Comparison of ENCODE assay signal across 8 cellular contexts in genomic region chr9:95127249-95128176, GRCh38.
DNase-seq lines count a peak whose midpoint lies in the region; ATAC-seq and TF ChIP-seq lines count a peak whose summit lies in the region.

No MANE protein-coding gene starts in this region.

- CTCF ChIA-PET in activated naive CD4-positive, alpha-beta T cell treated with anti-CD3 and anti-CD28 coated beads for 36 hours (lab: Charles Lee), result interaction anchor here (0.6 to 8.3 kb wide), 22 partner anchors 9 to 471 kb away, joined by 3 to 122 read pairs (median 4); no protein-coding TSS in a partner anchor

- H3K4me1 ChIP-seq in SJSA1 (replicated peaks), result peaks cover 28% of the 10 kb centered on the region
- peaks cover 19% of the 10 kb centered on the region for H3K4me1 ChIP-seq in stomach smooth muscle (ENCODE audit: control insufficient read depth, insufficient read depth, low read length)

- H3K9me3 ChIP-seq in SJSA1 (replicated peaks) (no peaks in the 10 kb centered on the region), stomach smooth muscle (ENCODE audit: control insufficient read depth in 2 of 2, low read length in 2 of 2) (no peaks in the 10 kb centered on the region)

- H3K4me3 ChIP-seq in SJSA1, result peak overlapping the region; percentile 19
- peak overlapping the region; percentile 78 to 81 for H3K4me3 ChIP-seq in stomach smooth muscle (ENCODE audit: low read length in 2 of 2)

- H3K9ac ChIP-seq in stomach smooth muscle (ENCODE audit: low read length in 2 of 2), result peak overlapping the region; percentile 62 to 63

- H3K27me3 Mint-ChIP-seq in activated naive CD4-positive, alpha-beta T cell treated with anti-CD3 and anti-CD28 coated beads for 36 hours (ENCODE audit: low read depth), result no peaks in the 10 kb centered on the region

- ATAC-seq in HG03571 (IDR thresholded peaks at IDR 0.05; ENCODE audit: unreplicated experiment) (peak; percentile 53), GM19452 (IDR thresholded peaks at IDR 0.05; ENCODE audit: unreplicated experiment) (no peak)

- no peaks in the 10 kb centered on the region for H3K9me3 Mint-ChIP-seq in activated naive CD4-positive, alpha-beta T cell treated with anti-CD3 and anti-CD28 coated beads for 36 hours

- DNase-seq in GM10266 (ENCODE audit: extremely low spot score) (peak; percentile 78), SJSA1 (ENCODE audit: low read depth in 1 of 2, low spot score in 2 of 2) (peak; percentile 68 to 80), germinal center (ENCODE audit: low spot score) (peak; percentile 70), non-pigmented ciliary epithelial cell (ENCODE audit: low read depth) (peak; percentile 27)
- peak; percentile 86 for DNase-seq in activated naive CD4-positive, alpha-beta T cell treated with anti-CD3 and anti-CD28 coated beads for 36 hours

- H3K27me3 ChIP-seq in SJSA1 (replicated peaks) (no peaks in the 10 kb centered on the region), stomach smooth muscle (ENCODE audit: control insufficient read depth in 1 of 2, insufficient read depth in 2 of 2, low read length in 2 of 2) (no peaks in the 10 kb centered on the region)

- no peaks in the 10 kb centered on the region for H3K36me3 ChIP-seq in SJSA1
- H3K36me3 ChIP-seq in stomach smooth muscle (ENCODE audit: control insufficient read depth in 2 of 2, insufficient read depth in 2 of 2, low read length in 2 of 2), result no peaks in the 10 kb centered on the region

- no peak overlapping the region for H3K4me3 Mint-ChIP-seq in activated naive CD4-positive, alpha-beta T cell treated with anti-CD3 and anti-CD28 coated beads for 36 hours

- H3K27ac ChIP-seq in SJSA1, result no peak overlapping the region
- no peak overlapping the region for H3K27ac ChIP-seq in stomach smooth muscle (ENCODE audit: low read length)

- H3K4me1 Mint-ChIP-seq in activated naive CD4-positive, alpha-beta T cell treated with anti-CD3 and anti-CD28 coated beads for 36 hours (ENCODE audit: low read depth), result peaks cover 2% of the 10 kb centered on the region

- H3K27ac Mint-ChIP-seq in activated naive CD4-positive, alpha-beta T cell treated with anti-CD3 and anti-CD28 coated beads for 36 hours, result no peak overlapping the region

- peak; percentile 98 for TF ChIP-seq CTCF in GM10266 (IDR thresholded peaks at IDR 0.05; ENCODE audit: control insufficient read depth, insufficient read depth, low read depth, missing control alignments)

- intact Hi-C loops in activated naive CD4-positive, alpha-beta T cell treated with anti-CD3 and anti-CD28 coated beads for 36 hours (cut with micrococcal nuclease), result loop anchor here (1.0 to 5.0 kb wide), 3 partner anchors 344 to 460 kb away; no protein-coding TSS in a partner anchor

- H3K36me3 Mint-ChIP-seq in activated naive CD4-positive, alpha-beta T cell treated with anti-CD3 and anti-CD28 coated beads for 36 hours (ENCODE audit: low read depth), result peaks cover 4% of the 10 kb centered on the region

Comparison
In these comparisons a context has a peak if more than half of its experiments do, and no peak if none do; other contexts are left out.
1. DNase-seq: peak in every context shown above with its lines; median percentile 86 in activated naive CD4-positive, alpha-beta T cell treated with anti-CD3 and anti-CD28 coated beads for 36 hours; 78 in GM10266; 74 in SJSA1; 70 in germinal center; 27 in non-pigmented ciliary epithelial cell.